8 cellular contexts compared by ENCODE assay signal in genomic region chr2:54457326-54458023, GRCh38. TPM values are rescaled to one million over a fixed set of nuclear protein-coding genes. Genes with fewer than 3 reads are reported as not detected.
DNase-seq lines count a peak whose midpoint lies in the region; ATAC-seq and TF ChIP-seq lines count a peak whose summit lies in the region.

No MANE protein-coding gene starts in this region.

- peaks cover 12% of the 10 kb centered on the region for H3K36me3 ChIP-seq in MG63
- no peaks in the 10 kb centered on the region for H3K36me3 ChIP-seq in neural cell (ENCODE audit: insufficient read depth, low read length)

- H4K20me1 ChIP-seq in neural cell (ENCODE audit: insufficient read depth): peaks cover 18% of the 10 kb centered on the region

- H3K9me3 ChIP-seq in MG63 (no peaks in the 10 kb centered on the region), neural cell (ENCODE audit: low read length) (no peaks in the 10 kb centered on the region)

- H3F3A ChIP-seq in neural cell (ENCODE audit: insufficient read depth, low read length, poor library complexity, severe bottlenecking): peaks cover 5% of the 10 kb centered on the region

- H3K9ac ChIP-seq in neural cell (ENCODE audit: low read length): peak overlapping the region; percentile 95

- H3K9me2 ChIP-seq in neural cell (ENCODE audit: insufficient read depth, low read length): no peaks in the 10 kb centered on the region

- peak; percentile 61 for DNase-seq in ELR (ENCODE audit: low read depth)
- DNase-seq in MG63: peak; percentile 59
- DNase-seq in activated CD4-positive, alpha-beta T cell treated with anti-CD3 and anti-CD28 coated beads, Interleukin-2, amount 50 U/mL, for 48 hours: peak; percentile 14 to 20
- DNase-seq in fibroblast of pulmonary artery (ENCODE audit: low read depth): no peak

- ATAC-seq in HG02884 (IDR thresholded peaks at IDR 0.05; ENCODE audit: unreplicated experiment) (no peak), GM21786 (IDR thresholded peaks at IDR 0.05; ENCODE audit: unreplicated experiment) (no peak), GM21360 (IDR thresholded peaks at IDR 0.05; ENCODE audit: unreplicated experiment) (no peak)

- TF ChIP-seq RAD21 in neural cell (conservative IDR thresholded peaks at IDR 0.05): peak; percentile 48

- H3K79me2 ChIP-seq in neural cell (replicated peaks; ENCODE audit: insufficient read depth, low read length): peaks cover 49% of the 10 kb centered on the region

- TF ChIP-seq CTCF in fibroblast of pulmonary artery (IDR thresholded peaks at IDR 0.05; ENCODE audit: low read length, missing control alignments) (no peak), neural cell (IDR thresholded peaks at IDR 0.05; ENCODE audit: poor library complexity, severe bottlenecking) (peak; percentile 36)

- peak overlapping the region; percentile 89 for H3K27ac ChIP-seq in neural cell (ENCODE audit: low read length)

- H3K27me3 ChIP-seq in MG63 (no peaks in the 10 kb centered on the region), neural cell (ENCODE audit: insufficient read depth, low read depth, low read length) (no peaks in the 10 kb centered on the region)

- H3K4me3 ChIP-seq in MG63 (peak overlapping the region; percentile 88), fibroblast of pulmonary artery (replicated peaks; ENCODE audit: low read depth, low read length) (peak overlapping the region; percentile 83), neural cell (ENCODE audit: low read length) (peak overlapping the region; percentile 76)

- H2AFZ ChIP-seq in neural cell (ENCODE audit: low read depth, low read length): peak overlapping the region; percentile 74

- H3K4me2 ChIP-seq in neural cell (ENCODE audit: low read length): peak overlapping the region; percentile 99

- no peak for TF ChIP-seq EP300 in neural cell (conservative IDR thresholded peaks at IDR 0.05; ENCODE audit: poor library complexity, severe bottlenecking)

TF ChIP-seq in neural cell, 6 proteins besides CTCF, POLR2A, EP300 and RAD21:
- TF ChIP-seq MXI1 (conservative IDR thresholded peaks at IDR 0.05; ENCODE audit: poor library complexity, severe bottlenecking) (peak; percentile 35), SMC3 (conservative IDR thresholded peaks at IDR 0.05; ENCODE audit: poor library complexity) (peak; percentile 28), EZH2 (IDR thresholded peaks at IDR 0.05; ENCODE audit: borderline replicate concordance, insufficient read depth, low read length, poor library complexity, severe bottlenecking) (no peak), POLR2AphosphoS5 (IDR thresholded peaks at IDR 0.05) (peak; percentile 44), TAF1 (IDR thresholded peaks at IDR 0.05; ENCODE audit: low read depth) (no peak), REST (IDR thresholded peaks at IDR 0.05; ENCODE audit: borderline replicate concordance) (no peak)

RNA-seq across cellular contexts. Expression of gene SPTBN1, which starts 1.3 kb away (rescaled TPM):
- total RNA-seq in MG63 (2014; rRNA removed; shearing (Covaris generic); ENCODE audit: low replicate concordance): 73.8 and 75.4 TPM in 2 replicates
- 92.1 and 99.4 TPM in 2 replicates for polyA plus RNA-seq in neural cell
- 347 and 376 TPM in 2 replicates for polyA minus RNA-seq in neural cell
